Comparison of ENCODE assay signal across 1 cellular context in the genomic region with DNA sequence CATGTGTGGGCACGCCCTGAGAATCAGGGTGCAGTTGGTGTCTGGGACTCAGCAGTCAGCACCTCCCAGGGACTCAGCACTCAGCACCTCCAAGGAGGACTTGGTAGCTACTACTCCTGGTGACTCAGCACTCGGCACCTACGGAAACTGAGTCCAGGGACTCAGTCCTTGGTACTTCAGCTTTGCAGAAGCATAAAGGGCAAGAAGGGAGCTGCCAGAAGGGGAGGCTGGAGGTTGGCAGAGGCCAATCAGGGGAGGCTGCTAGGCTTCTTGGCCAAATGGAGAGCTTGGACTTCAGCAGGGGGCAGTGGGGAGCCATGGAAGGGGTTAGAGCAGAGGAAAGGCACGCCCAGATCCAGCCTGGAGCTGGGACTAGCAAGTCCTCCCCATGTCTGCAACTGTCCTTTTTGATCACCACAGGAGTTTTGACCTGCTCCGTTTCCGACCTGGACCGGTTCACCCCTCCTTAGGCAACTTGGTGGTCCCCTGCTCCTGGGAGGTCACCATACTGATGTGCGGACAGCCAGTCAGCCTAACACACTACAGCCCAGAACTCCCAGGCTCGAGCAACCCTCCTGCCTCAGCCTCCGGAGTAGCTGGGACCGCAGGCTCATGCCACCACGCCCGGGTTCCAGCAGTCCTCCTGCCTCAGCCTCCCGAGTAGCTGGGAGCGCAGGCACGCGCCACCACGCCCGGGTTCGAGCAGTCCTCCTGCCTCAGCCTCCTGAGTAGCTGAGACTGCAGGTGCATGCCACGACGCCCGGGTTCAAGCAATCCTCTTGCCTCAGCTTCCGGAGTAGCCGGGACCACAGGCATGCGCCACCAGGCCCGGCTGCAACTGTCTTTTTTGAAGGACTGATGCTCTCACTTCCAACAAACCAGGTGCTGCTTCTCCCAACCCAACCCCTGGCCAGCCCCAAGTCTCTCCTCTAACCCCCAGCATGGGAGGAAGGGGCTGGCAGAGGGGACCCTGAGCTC.
TF ChIP-seq lines count a peak whose summit lies in the region.

No MANE protein-coding gene starts in this region.

TF ChIP-seq in K562, 482 proteins besides CTCF, POLR2A, EP300 and RAD21:
- TF ChIP-seq SMC3 (conservative IDR thresholded peaks at IDR 0.05; ENCODE audit: insufficient read depth, low read depth, low read length) (peak; percentile 62; the same call in 1 of the 2 replicates), ZNF316 (IDR thresholded peaks at IDR 0.05) (peak; percentile 14; the same call in 1 of the 2 replicates), CC2D1A (IDR thresholded peaks at IDR 0.05) (0 out of 2 replicates have a peak, but pooled peaks have one; percentile 43), ZNF143 (CRISPR knock-in tag; IDR thresholded peaks at IDR 0.05) (no peak), KDM1A (IDR thresholded peaks at IDR 0.05) (peak in 1 of 2 experiments; percentile 59; a peak in 2 of 4 replicates), BDP1 (IDR thresholded peaks at IDR 0.05; ENCODE audit: insufficient read depth, insufficient read length) (no peak), SMAD4 (CRISPR knock-in tag; conservative IDR thresholded peaks at IDR 0.05) (0 out of 2 replicates have a peak, but pooled peaks have one; percentile 19), BCOR (IDR thresholded peaks at IDR 0.05) (peak; percentile 93), SIX5 (IDR thresholded peaks at IDR 0.05; ENCODE audit: borderline replicate concordance in 1 of 2, insufficient read depth in 1 of 2, low read depth in 1 of 2, low read length in 2 of 2) (no peak), RBM25 (IDR thresholded peaks at IDR 0.05; ENCODE audit: low read depth, low read length, severe bottlenecking) (peak; percentile 81), EHMT2 (IDR thresholded peaks at IDR 0.05) (peak; percentile 85), PTBP1 (IDR thresholded peaks at IDR 0.05; ENCODE audit: low read depth, low read length) (0 out of 2 replicates have a peak, but pooled peaks have one; percentile 22), SMARCA5 (IDR thresholded peaks at IDR 0.05) (0 out of 2 replicates have a peak, but pooled peaks have one; percentile 37), ZNF263 (CRISPR knock-in tag; IDR thresholded peaks at IDR 0.05; ENCODE audit: borderline replicate concordance) (peak; percentile 85)
- TF ChIP-seq, protein P1, sequence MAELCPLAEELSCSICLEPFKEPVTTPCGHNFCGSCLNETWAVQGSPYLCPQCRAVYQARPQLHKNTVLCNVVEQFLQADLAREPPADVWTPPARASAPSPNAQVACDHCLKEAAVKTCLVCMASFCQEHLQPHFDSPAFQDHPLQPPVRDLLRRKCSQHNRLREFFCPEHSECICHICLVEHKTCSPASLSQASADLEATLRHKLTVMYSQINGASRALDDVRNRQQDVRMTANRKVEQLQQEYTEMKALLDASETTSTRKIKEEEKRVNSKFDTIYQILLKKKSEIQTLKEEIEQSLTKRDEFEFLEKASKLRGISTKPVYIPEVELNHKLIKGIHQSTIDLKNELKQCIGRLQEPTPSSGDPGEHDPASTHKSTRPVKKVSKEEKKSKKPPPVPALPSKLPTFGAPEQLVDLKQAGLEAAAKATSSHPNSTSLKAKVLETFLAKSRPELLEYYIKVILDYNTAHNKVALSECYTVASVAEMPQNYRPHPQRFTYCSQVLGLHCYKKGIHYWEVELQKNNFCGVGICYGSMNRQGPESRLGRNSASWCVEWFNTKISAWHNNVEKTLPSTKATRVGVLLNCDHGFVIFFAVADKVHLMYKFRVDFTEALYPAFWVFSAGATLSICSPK (IDR thresholded peaks at IDR 0.05; ENCODE audit: borderline replicate concordance): peak; percentile 90; the same call in 1 of the 2 replicates
